ENCODE assay signal across 13 cellular contexts in the genomic region with DNA sequence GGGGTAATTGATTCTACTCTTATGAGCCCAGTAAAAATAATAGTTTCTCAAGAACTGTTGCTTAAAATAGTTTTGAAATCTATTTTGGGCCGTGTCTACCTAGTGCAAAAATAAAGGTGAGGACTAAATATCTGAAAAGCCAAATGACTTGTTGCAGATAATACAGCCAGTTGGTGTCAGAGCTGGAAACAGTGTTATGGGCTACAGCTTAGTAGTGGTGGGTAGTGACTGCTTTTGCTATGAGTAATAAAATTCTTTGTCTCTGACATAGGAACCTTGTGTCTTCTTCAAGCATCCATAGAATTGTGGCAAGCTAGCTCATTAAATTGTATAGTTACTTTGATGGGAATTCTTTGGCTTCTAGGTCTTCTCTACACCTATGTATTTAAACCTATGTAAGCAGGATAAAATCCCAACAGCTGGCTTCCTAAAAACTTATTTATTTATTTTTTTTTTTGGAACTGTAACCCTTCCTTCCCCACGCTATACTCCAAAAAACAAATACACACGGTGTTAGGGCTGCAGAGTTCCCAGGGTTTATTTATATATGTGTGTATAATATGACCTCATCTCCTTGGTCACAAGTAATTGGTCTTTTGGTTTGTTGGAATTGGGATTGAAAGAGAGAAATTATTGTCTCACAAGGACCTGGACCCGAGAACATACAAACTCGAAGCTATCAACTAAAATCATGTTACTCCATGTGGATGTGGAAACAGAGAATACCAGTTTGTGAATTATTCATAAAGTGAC.
DNase-seq lines count a peak whose midpoint lies in the region; ATAC-seq, FAIRE-seq and TF ChIP-seq lines count a peak whose summit lies in the region.
"Had no signal": no experiment of that assay in that cellular context is flagged by ENCODE, and none has a peak within 500 bp of the region (broad histone marks: within the 10 kb centered on the region; RNA-seq: fewer than 3 reads in every experiment).

No MANE protein-coding gene starts in this region.

- H3K9me3 Mint-ChIP-seq in astrocyte (ENCODE audit: unreplicated experiment) (peaks cover 3% of the 10 kb centered on the region), neural progenitor cell (no peaks in the 10 kb centered on the region)

- no peaks in the 10 kb centered on the region for H3K9me3 ChIP-seq in astrocyte (ENCODE audit: insufficient read depth, low read depth, low read length)
- no peaks in the 10 kb centered on the region for H3K9me3 ChIP-seq in mesenchymal stem cell (ENCODE audit: control insufficient read depth, low read length)
- H3K9me3 ChIP-seq in neural progenitor cell (ENCODE audit: low read depth) = no peaks in the 10 kb centered on the region
- no peaks in the 10 kb centered on the region for H3K9me3 ChIP-seq in suprapubic skin
- H3K9me3 ChIP-seq: adrenal gland had no signal

- H3K4me1 ChIP-seq in astrocyte (ENCODE audit: insufficient read depth, low read length) = peaks cover 24% of the 10 kb centered on the region
- H3K4me1 ChIP-seq in mesenchymal stem cell (ENCODE audit: control insufficient read depth, insufficient read depth, low read depth, low read length) = no peaks in the 10 kb centered on the region
- no peaks in the 10 kb centered on the region for H3K4me1 ChIP-seq in neural progenitor cell
- H3K4me1 ChIP-seq in suprapubic skin = no peaks in the 10 kb centered on the region
- H3K4me1 ChIP-seq: adrenal gland had no signal

- whole genome bisulfite sequencing in mesenchymal stem cell = 41% methylated on average over 1 of the region's 5 CpGs
- whole genome bisulfite sequencing in suprapubic skin = 86% methylated on average over 5 of the region's 5 CpGs

- H3K4me3 ChIP-seq in astrocyte (ENCODE audit: insufficient read depth, low read depth, low read length) (no peak overlapping the region), mesenchymal stem cell (ENCODE audit: insufficient read depth in 1 of 2, low read depth in 1 of 2, low read length in 2 of 2) (no peak overlapping the region), neural progenitor cell (no peak overlapping the region), suprapubic skin (no peak overlapping the region)
- H3K4me3 ChIP-seq: adrenal gland had no signal

- no peaks in the 10 kb centered on the region for H3K79me1 ChIP-seq in mesenchymal stem cell (replicated peaks; ENCODE audit: low read length, poor library complexity, severe bottlenecking)

- no peak overlapping the region for H3K14ac ChIP-seq in mesenchymal stem cell (ENCODE audit: low read length in 2 of 2)

- no peak overlapping the region for H4K91ac ChIP-seq in mesenchymal stem cell (ENCODE audit: low read length)

- FAIRE-seq in astrocyte (lab: Jason Lieb, UNC) = peak; percentile 93

- ATAC-seq in HG02852 (IDR thresholded peaks at IDR 0.05; ENCODE audit: unreplicated experiment) = peak; percentile 59
- ATAC-seq: Panc1 had no signal

- TF ChIP-seq POLR2A in suprapubic skin (IDR thresholded peaks at IDR 0.05) = no peak

- H3K27ac ChIP-seq in astrocyte (ENCODE audit: low read depth, low read length) (peak overlapping the region; percentile 77), mesenchymal stem cell (ENCODE audit: low read length, poor library complexity, severe bottlenecking) (peak overlapping the region; percentile 77), neural progenitor cell (no peak overlapping the region), suprapubic skin (no peak overlapping the region)
- H3K27ac ChIP-seq: adrenal gland, WERI-Rb-1 had no signal

- peak; percentile 16 for DNase-seq in COLO829 (ENCODE audit: low spot score)
- DNase-seq in astrocyte (ENCODE audit: low read depth) = peak; percentile 87
- peak; percentile 78 for DNase-seq in mesenchymal stem cell
- DNase-seq in activated gamma-delta T cell treated with Interleukin-2 at 50 U/mL for 16 hours = no peak
- DNase-seq in neural progenitor cell (ENCODE audit: low spot score) = no peak
- no peak for DNase-seq in suprapubic skin (ENCODE audit: low spot score in 2 of 2)
- no peak for DNase-seq in hypothalamus (lab: John Stamatoyannopoulos, UW)
- DNase-seq: adrenal gland, NCI-H345, WERI-Rb-1 had no signal

- no peak overlapping the region for H2AK5ac ChIP-seq in mesenchymal stem cell (ENCODE audit: low read length, severe bottlenecking)

- H3K79me2 ChIP-seq in astrocyte (ENCODE audit: insufficient read depth, low read length) (no peaks in the 10 kb centered on the region), neural progenitor cell (ENCODE audit: low read depth) (no peaks in the 10 kb centered on the region)

- peaks cover 34% of the 10 kb centered on the region for H3K4me1 Mint-ChIP-seq in astrocyte (ENCODE audit: low read depth, unreplicated experiment)
- peaks cover 3% of the 10 kb centered on the region for H3K4me1 Mint-ChIP-seq in neural progenitor cell
- H3K4me1 Mint-ChIP-seq: CD14-positive monocyte had no signal

- H3K4me2 ChIP-seq in astrocyte (ENCODE audit: low read length) (peak overlapping the region; percentile 54), mesenchymal stem cell (ENCODE audit: low read length, poor library complexity, severe bottlenecking) (no peak overlapping the region), neural progenitor cell (no peak overlapping the region)

- peak overlapping the region; percentile 41 for H3K9ac ChIP-seq in astrocyte (ENCODE audit: low read length)
- peak overlapping the region; percentile 36 for H3K9ac ChIP-seq in mesenchymal stem cell (ENCODE audit: low read length)
- no peak overlapping the region for H3K9ac ChIP-seq in neural progenitor cell

- H3K36me3 ChIP-seq in astrocyte (ENCODE audit: insufficient read depth, low read length) (no peaks in the 10 kb centered on the region), mesenchymal stem cell (ENCODE audit: control insufficient read depth in 1 of 2, insufficient read depth in 2 of 2, low read depth in 1 of 2, low read length in 2 of 2) (no peaks in the 10 kb centered on the region), neural progenitor cell (no peaks in the 10 kb centered on the region), suprapubic skin (no peaks in the 10 kb centered on the region)
- H3K36me3 ChIP-seq: adrenal gland, WERI-Rb-1 had no signal

- no peaks in the 10 kb centered on the region for H3K27me3 Mint-ChIP-seq in astrocyte (ENCODE audit: low read depth, unreplicated experiment)
- peaks cover 2% of the 10 kb centered on the region for H3K27me3 Mint-ChIP-seq in neural progenitor cell (ENCODE audit: insufficient read depth, low read depth)

- H4K20me1 ChIP-seq in astrocyte (ENCODE audit: insufficient read depth, low read length) (no peaks in the 10 kb centered on the region), neural progenitor cell (ENCODE audit: low read depth) (no peaks in the 10 kb centered on the region)

- no peak overlapping the region for H3K4ac ChIP-seq in mesenchymal stem cell (ENCODE audit: low read depth in 1 of 2, low read length in 2 of 2)

- H3F3A ChIP-seq in neural progenitor cell (ENCODE audit: low read depth) = no peaks in the 10 kb centered on the region

- H3K27ac Mint-ChIP-seq in astrocyte (ENCODE audit: unreplicated experiment) (peak overlapping the region; percentile 98), neural progenitor cell (no peak overlapping the region)
- H3K27ac Mint-ChIP-seq: CD14-positive monocyte had no signal

- H2BK12ac ChIP-seq in mesenchymal stem cell (ENCODE audit: low read length in 2 of 2) = no peak overlapping the region

- H4K8ac ChIP-seq in mesenchymal stem cell (ENCODE audit: low read length) = no peak overlapping the region

- no peaks in the 10 kb centered on the region for H3K27me3 ChIP-seq in astrocyte (ENCODE audit: insufficient read depth, low read length)
- no peaks in the 10 kb centered on the region for H3K27me3 ChIP-seq in mesenchymal stem cell (ENCODE audit: control insufficient read depth in 1 of 2, insufficient read depth in 1 of 2, low read length in 2 of 2)
- no peaks in the 10 kb centered on the region for H3K27me3 ChIP-seq in neural progenitor cell
- H3K27me3 ChIP-seq in suprapubic skin = no peaks in the 10 kb centered on the region
- H3K27me3 ChIP-seq: adrenal gland had no signal

- no peak overlapping the region for H2BK15ac ChIP-seq in mesenchymal stem cell (ENCODE audit: low read depth, poor library complexity, severe bottlenecking)

- no peak for TF ChIP-seq CTCF in astrocyte (IDR thresholded peaks at IDR 0.05; ENCODE audit: insufficient read depth, low read depth, low read length)
- TF ChIP-seq CTCF in neural progenitor cell (IDR thresholded peaks at IDR 0.05) = no peak
- no peak for TF ChIP-seq CTCF in suprapubic skin (IDR thresholded peaks at IDR 0.05)

- H3K23ac ChIP-seq in mesenchymal stem cell (ENCODE audit: low read length in 2 of 2) = no peak overlapping the region

- TF ChIP-seq EP300 in suprapubic skin (IDR thresholded peaks at IDR 0.05) = no peak

- no peak overlapping the region for H3K4me3 Mint-ChIP-seq in astrocyte (ENCODE audit: unreplicated experiment)
- no peak overlapping the region for H3K4me3 Mint-ChIP-seq in neural progenitor cell
- H3K4me3 Mint-ChIP-seq: CD14-positive monocyte had no signal

- H3K18ac ChIP-seq in mesenchymal stem cell (ENCODE audit: low read depth in 1 of 2, low read length in 2 of 2) = no peak overlapping the region

- H3K36me3 Mint-ChIP-seq in astrocyte (ENCODE audit: low read depth, unreplicated experiment) (no peaks in the 10 kb centered on the region), neural progenitor cell (no peaks in the 10 kb centered on the region)
- H3K36me3 Mint-ChIP-seq: CD14-positive monocyte had no signal

- no peak overlapping the region for H2AFZ ChIP-seq in astrocyte (ENCODE audit: low read depth, low read length)
- H2AFZ ChIP-seq in mesenchymal stem cell (ENCODE audit: low read depth, low read length) = no peak overlapping the region
- no peak overlapping the region for H2AFZ ChIP-seq in neural progenitor cell (replicated peaks)

- H2BK5ac ChIP-seq in mesenchymal stem cell (ENCODE audit: low read depth, low read length, poor library complexity, severe bottlenecking) = peak overlapping the region; percentile 44

- H2BK120ac ChIP-seq in mesenchymal stem cell (ENCODE audit: low read depth, low read length) = no peak overlapping the region

Comparison
In these comparisons a context has a peak if more than half of its experiments do, and no peak if none do; other contexts are left out.
1. DNase-seq: peak in COLO829 (single experiment), astrocyte (single experiment) and mesenchymal stem cell (single experiment); none in activated gamma-delta T cell treated with Interleukin-2 at 50 U/mL for 16 hours (single experiment), neural progenitor cell (single experiment), suprapubic skin (0 of 2) and hypothalamus (0 of 51).
2. H3K27ac ChIP-seq: peak in astrocyte (single experiment) and mesenchymal stem cell (single experiment); none in neural progenitor cell (single experiment) and suprapubic skin (single experiment).